28 cellular contexts compared by ENCODE assay signal in genomic region chr2:10661846-10662245, GRCh38. TPM values are rescaled to one million over a fixed set of nuclear protein-coding genes. Genes with fewer than 3 reads are reported as not detected.
"Had no signal": no experiment of that assay in that cellular context is flagged by ENCODE, and none has a peak within 500 bp of the region (broad histone marks: within the 10 kb centered on the region; RNA-seq: fewer than 3 reads in every experiment).

No MANE protein-coding gene starts in this region.

- H3K9me3 ChIP-seq: left lung, lower lobe of right lung, pancreas, prostate gland, stomach, testis, thyroid gland, transverse colon, upper lobe of left lung, vagina had no signal

- H3K4me3 ChIP-seq: left lung, lower lobe of right lung, pancreas, prostate gland, skin epidermis, stomach, testis, thyroid gland, transverse colon, upper lobe of left lung, vagina had no signal

- H3K4me1 ChIP-seq: left lung, lower lobe of right lung, pancreas, prostate gland, stomach, testis, thyroid gland, transverse colon, upper lobe of left lung, vagina had no signal

- H3K36me3 ChIP-seq: prostate gland had no signal

- ATAC-seq: left colon; left lung; lower lobe of right lung; naive thymus-derived CD8-positive, alpha-beta T cell; pancreas; right cardiac atrium; sciatic nerve; stimulated activated naive B cell treated with anti-CD40 and anti-IgM and Interleukin-4, amounts not matched to agents 10 μg/mL and 1 μg/mL and 100 μg/mL, for 72 hours; stimulated activated naive CD8-positive, alpha-beta T cell treated with anti-CD3 and anti-CD28 coated beads, Interleukin-15, Interleukin-2, amounts not matched to agents 100 U/mL and 50 U/mL, for 24 hours had no signal

- DNase-seq: immature natural killer cell; kidney; left colon; left lung; lower lobe of right lung; mammary epithelial cell; mesenchymal stem cell; naive thymus-derived CD8-positive, alpha-beta T cell; nucleus accumbens; pancreas; posterior cingulate gyrus; retina; right cardiac atrium; stimulated activated CD4-positive, alpha-beta T cell treated with anti-CD3 and anti-CD28 coated beads, Interleukin-12 subunit alpha, Interleukin-12 subunit beta, amount 100 ng/mL, for 4 hours; stimulated activated CD4-positive, alpha-beta T cell treated with anti-CD3 and anti-CD28 coated beads, Interleukin-15, amount 100 ng/mL, for 24 hours; stimulated activated CD4-positive, alpha-beta T cell treated with anti-CD3 and anti-CD28 coated beads, Interleukin-2, amount 100 ng/mL, for 24 hours; stimulated activated CD4-positive, alpha-beta T cell treated with anti-CD3 and anti-CD28 coated beads, Interleukin-4, amount 100 ng/mL, for 1 hour; stimulated activated naive B cell treated with anti-CD40 and anti-IgM and Interleukin-4, amounts not matched to agents 10 μg/mL and 1 μg/mL and 100 μg/mL, for 72 hours; stimulated activated naive CD8-positive, alpha-beta T cell treated with anti-CD3 and anti-CD28 coated beads, Interleukin-15, Interleukin-2, amounts not matched to agents 100 U/mL and 50 U/mL, for 24 hours; stomach; testis; thyroid gland; transverse colon; upper lobe of left lung had no signal

- H3K27me3 ChIP-seq: left lung, pancreas, stomach, testis, thyroid gland, transverse colon, upper lobe of left lung, vagina had no signal

- H3K27ac ChIP-seq: left lung, lower lobe of right lung, pancreas, prostate gland, skin epidermis, stomach, testis, thyroid gland, transverse colon, upper lobe of left lung, vagina had no signal

RNA-seq across cellular contexts. Expression of gene ATP6V1C2, which starts 59.6 kb away (rescaled TPM):
- total RNA-seq: thyroid gland had no signal
